In genomic region chr5:162882629-162883028, GRCh38 we compare ENCODE assay signal across 32 cellular contexts.
DNase-seq lines count a peak whose midpoint lies in the region; ATAC-seq and TF ChIP-seq lines count a peak whose summit lies in the region.
"Had no signal": no experiment of that assay in that cellular context is flagged by ENCODE, and none has a peak within 500 bp of the region (broad histone marks: within the 10 kb centered on the region; RNA-seq: fewer than 3 reads in every experiment).

No MANE protein-coding gene starts in this region.

- H3K4me2 ChIP-seq in neuronal stem cell (ENCODE audit: insufficient read depth, low read length, poor library complexity, severe bottlenecking): no peak overlapping the region
- H3K4me2 ChIP-seq: A549; BLaER1; BLaER1 treated with 17β-estradiol and CSF1 and Interleukin-3, amounts not matched to agents 10 nM and 100 nM had no signal

- H3K18ac ChIP-seq in neuronal stem cell (ENCODE audit: low read length): peak overlapping the region; percentile 71

- no peak for TF ChIP-seq CTCF in heart right ventricle (IDR thresholded peaks at IDR 0.05)
- TF ChIP-seq CTCF in RWPE2 (IDR thresholded peaks at IDR 0.05; ENCODE audit: poor library complexity, severe bottlenecking): no peak
- TF ChIP-seq CTCF in spleen (IDR thresholded peaks at IDR 0.05 in 8 of 11, conservative IDR thresholded peaks at IDR 0.05 in 3 of 11): no peak
- TF ChIP-seq CTCF in coronary artery (IDR thresholded peaks at IDR 0.05): no peak

- 87% methylated on average over 12 of the region's 12 CpGs for WGBS in right cardiac atrium
- 80 to 90% methylated on average over 12 of the region's 12 CpGs for WGBS in heart right ventricle, 2 donors
- WGBS in neuronal stem cell (ENCODE audit: extremely low coverage in 2 of 2, insufficient read length in 2 of 2, insufficient replicate concordance in 1 of 2), 2 donors: no CpG with 5 or more reads among the region's 12 CpGs
- 87 to 95% (median 91%) methylated on average over 12 of the region's 12 CpGs for WGBS in spleen, 5 donors

- no peaks in the 10 kb centered on the region for H3K27me3 ChIP-seq in right cardiac atrium (ENCODE audit: control insufficient read depth, insufficient read depth)
- no peaks in the 10 kb centered on the region for H3K27me3 ChIP-seq in heart right ventricle
- no peaks in the 10 kb centered on the region for H3K27me3 ChIP-seq in RWPE2 (ENCODE audit: insufficient read depth, poor library complexity, severe bottlenecking)
- no peaks in the 10 kb centered on the region for H3K27me3 ChIP-seq in neuronal stem cell (ENCODE audit: control insufficient read depth in 3 of 3, insufficient read depth in 3 of 3, low read depth in 1 of 3, low read length in 3 of 3)
- H3K27me3 ChIP-seq in spleen (replicated peaks in 1 of 7): no peaks in the 10 kb centered on the region
- H3K27me3 ChIP-seq: BE2C; BLaER1; BLaER1 treated with 17β-estradiol and CSF1 and Interleukin-3, amounts not matched to agents 10 nM and 100 nM had no signal

- intact Hi-C loops in right cardiac atrium (cut with DNase I) (no loop called here), heart right ventricle (cut with DNase I) (no loop called here), spleen (cut with DNase I; ENCODE audit: low total_unique reads) (no loop called here)

- H3K14ac ChIP-seq in neuronal stem cell (ENCODE audit: low read length): peak overlapping the region; percentile 98

- no peak overlapping the region for H2BK120ac ChIP-seq in neuronal stem cell (ENCODE audit: low read depth, low read length)

- H4K91ac ChIP-seq in neuronal stem cell (ENCODE audit: low read depth, low read length, poor library complexity): no peak overlapping the region

- H3K4me3 ChIP-seq in right cardiac atrium (ENCODE audit: low read length) (no peak overlapping the region), heart right ventricle (no peak overlapping the region), RWPE2 (ENCODE audit: severe bottlenecking) (no peak overlapping the region), neuronal stem cell (ENCODE audit: low read length in 2 of 2) (no peak overlapping the region), spleen (no peak overlapping the region), coronary artery (no peak overlapping the region)
- H3K4me3 ChIP-seq: A549; BLaER1; BLaER1 treated with 17β-estradiol and CSF1 and Interleukin-3, amounts not matched to agents 10 nM and 100 nM had no signal

- H4K8ac ChIP-seq in neuronal stem cell (ENCODE audit: low read depth, low read length): no peak overlapping the region

- H3K9me3 ChIP-seq in right cardiac atrium (ENCODE audit: control insufficient read depth, low read length) (no peaks in the 10 kb centered on the region), heart right ventricle (peaks cover 0 to 22% (median 0%) of the 10 kb centered on the region in 11 donors), RWPE2 (ENCODE audit: severe bottlenecking) (peaks cover 5% of the 10 kb centered on the region), neuronal stem cell (replicated peaks in 1 of 2; ENCODE audit: control insufficient read depth in 2 of 2, insufficient read depth in 1 of 2, low read depth in 1 of 2, low read length in 2 of 2) (peaks cover 0 to 4% of the 10 kb centered on the region in 2 donors), spleen (peaks cover 0 to 26% (median 8%) of the 10 kb centered on the region in 8 donors)
- H3K9me3 ChIP-seq: A549, BE2C, Caco-2 had no signal

- H2AK5ac ChIP-seq in neuronal stem cell (ENCODE audit: low read depth, low read length): no peak overlapping the region

- H3K79me1 ChIP-seq in neuronal stem cell (ENCODE audit: low read depth, low read length): no peaks in the 10 kb centered on the region

- no peak overlapping the region for H2BK15ac ChIP-seq in neuronal stem cell (ENCODE audit: low read length)

- no peak overlapping the region for H3K27ac ChIP-seq in right cardiac atrium (ENCODE audit: low read length)
- no peak overlapping the region for H3K27ac ChIP-seq in heart right ventricle
- no peak overlapping the region for H3K27ac ChIP-seq in RWPE2 (ENCODE audit: poor library complexity, severe bottlenecking)
- no peak overlapping the region for H3K27ac ChIP-seq in neuronal stem cell (replicated peaks; ENCODE audit: low read length)
- no peak overlapping the region for H3K27ac ChIP-seq in spleen
- H3K27ac ChIP-seq in coronary artery: no peak overlapping the region
- H3K27ac ChIP-seq: 22Rv1; A549; BLaER1; BLaER1 treated with 17β-estradiol and CSF1 and Interleukin-3, amounts not matched to agents 10 nM and 100 nM; C4-2B had no signal

- H2AFZ ChIP-seq in neuronal stem cell (ENCODE audit: low read length): no peak overlapping the region

- H2BK5ac ChIP-seq in neuronal stem cell (ENCODE audit: low read length): no peak overlapping the region

- peak in 2 of 3 donors; percentile 16 to 34 for DNase-seq in right cardiac atrium
- DNase-seq in heart right ventricle: no peak
- DNase-seq in RWPE2 (ENCODE audit: low spot score): peak; percentile 47
- DNase-seq in neuronal stem cell (ENCODE audit: low spot score): no peak
- peak; percentile 58 for DNase-seq in spleen
- DNase-seq in NCI-H1105 treated with DMSO at 0.1 percent for 48 hours (lab: John Stamatoyannopoulos, UW): no peak
- no peak for DNase-seq in coronary artery (ENCODE audit: low spot score)
- DNase-seq: 8988T; ACHN; AML-193; BE2C; C1 segment of cervical spinal cord; Caco-2; Calu3; CD4-positive, alpha-beta memory T cell; CD4-positive, alpha-beta T cell; CD4-positive, CD25-positive, alpha-beta regulatory T cell; CD8-positive, alpha-beta memory T cell; CD8-positive, alpha-beta T cell; COR-L47; DMS 273 treated with DMSO at 0.1 percent for 48 hours; DMS153; DMS53; DMS79; DMS79 treated with DMSO at 0.1 percent for 48 hours; EL had no signal

- ATAC-seq in right cardiac atrium (no peak), heart right ventricle (no peak), RWPE2 (ENCODE audit: low read depth) (no peak), HG03378 (IDR thresholded peaks at IDR 0.05; ENCODE audit: unreplicated experiment) (no peak)
- ATAC-seq: A549; CD8-positive, alpha-beta T cell had no signal

- H3K4ac ChIP-seq in neuronal stem cell (ENCODE audit: low read length): no peak overlapping the region

- no peak overlapping the region for H3K9ac ChIP-seq in neuronal stem cell (ENCODE audit: low read depth, low read length, poor library complexity)
- H3K9ac ChIP-seq: BLaER1; BLaER1 treated with 17β-estradiol and CSF1 and Interleukin-3, amounts not matched to agents 10 nM and 100 nM had no signal

- H2BK12ac ChIP-seq in neuronal stem cell (ENCODE audit: low read length): no peak overlapping the region

- no peaks in the 10 kb centered on the region for H3K4me1 ChIP-seq in right cardiac atrium (ENCODE audit: control insufficient read depth, insufficient read depth, low read length)
- H3K4me1 ChIP-seq in heart right ventricle: no peaks in the 10 kb centered on the region
- H3K4me1 ChIP-seq in RWPE2 (ENCODE audit: insufficient read depth, poor library complexity, severe bottlenecking): no peaks in the 10 kb centered on the region
- no peaks in the 10 kb centered on the region for H3K4me1 ChIP-seq in neuronal stem cell (ENCODE audit: control insufficient read depth in 2 of 2, insufficient read depth in 1 of 2, low read depth in 1 of 2, low read length in 2 of 2)
- no peaks in the 10 kb centered on the region for H3K4me1 ChIP-seq in spleen
- H3K4me1 ChIP-seq: A549; BE2C; BLaER1; BLaER1 treated with 17β-estradiol and CSF1 and Interleukin-3, amounts not matched to agents 10 nM and 100 nM; Caco-2 had no signal

- no peaks in the 10 kb centered on the region for H3K36me3 ChIP-seq in heart right ventricle
- H3K36me3 ChIP-seq in RWPE2 (ENCODE audit: low read depth): no peaks in the 10 kb centered on the region
- H3K36me3 ChIP-seq in neuronal stem cell (replicated peaks in 1 of 2; ENCODE audit: control insufficient read depth in 2 of 2, insufficient read depth in 2 of 2, low read length in 2 of 2): no peaks in the 10 kb centered on the region
- no peaks in the 10 kb centered on the region for H3K36me3 ChIP-seq in spleen
- H3K36me3 ChIP-seq: BE2C; BLaER1; BLaER1 treated with 17β-estradiol and CSF1 and Interleukin-3, amounts not matched to agents 10 nM and 100 nM had no signal

- TF ChIP-seq POLR2A in spleen (IDR thresholded peaks at IDR 0.05): no peak

- no peak overlapping the region for H3K23ac ChIP-seq in neuronal stem cell (ENCODE audit: low read depth, low read length, poor library complexity)

Comparison
In these comparisons a context has a peak if more than half of its experiments do, and no peak if none do; other contexts are left out.
1. DNase-seq: peak in right cardiac atrium (2 of 3), RWPE2 (single experiment) and spleen (single experiment); none in heart right ventricle (0 of 2), neuronal stem cell (single experiment), NCI-H1105 treated with DMSO at 0.1 percent for 48 hours (single experiment) and coronary artery (single experiment).